15 cellular contexts compared by ENCODE assay signal in genomic region chr10:33100996-33101747, GRCh38.
DNase-seq lines count a peak whose midpoint lies in the region; ATAC-seq and TF ChIP-seq lines count a peak whose summit lies in the region.
"Had no signal": no experiment of that assay in that cellular context is flagged by ENCODE, and none has a peak within 500 bp of the region (broad histone marks: within the 10 kb centered on the region; RNA-seq: fewer than 3 reads in every experiment).

No MANE protein-coding gene starts in this region.

- H3K4me3 Mint-ChIP-seq in activated CD4-positive, alpha-beta memory T cell treated with anti-CD3 and anti-CD28 coated beads, Interleukin-2, amount 10 ng/mL, durations not matched to agents 7 days and 5 days = peak overlapping the region; percentile 70
- H3K4me3 Mint-ChIP-seq in stimulated activated naive B cell treated with anti-CD40 and anti-IgM and Interleukin-4, amounts not matched to agents 10 μg/mL and 1 μg/mL and 100 μg/mL, for 72 hours = no peak overlapping the region

- peaks cover 31% of the 10 kb centered on the region for H3K4me1 ChIP-seq in mammary epithelial cell (ENCODE audit: insufficient read depth, low read length)
- H3K4me1 ChIP-seq in breast epithelium = no peaks in the 10 kb centered on the region
- H3K4me1 ChIP-seq in upper lobe of right lung = no peaks in the 10 kb centered on the region
- H3K4me1 ChIP-seq: uterus had no signal

- POLR2A ChIA-PET in activated CD4-positive, alpha-beta memory T cell treated with anti-CD3 and anti-CD28 coated beads, Interleukin-2, amount 10 ng/mL, durations not matched to agents 7 days and 5 days (lab: Charles Lee) = interaction anchor here (1.0 to 9.1 kb wide), 16 partner anchors 11 to 724 kb away, joined by 3 to 199 read pairs (median 6); no protein-coding TSS in a partner anchor

- no TSS peak for BruUV-seq in mammary epithelial cell (replicated peaks; lab: Mats Ljungman, UMichigan)

- no peaks in the 10 kb centered on the region for H3K27me3 Mint-ChIP-seq in activated CD4-positive, alpha-beta memory T cell treated with anti-CD3 and anti-CD28 coated beads, Interleukin-2, amount 10 ng/mL, durations not matched to agents 7 days and 5 days
- peaks cover 0 to 4% of the 10 kb centered on the region in 2 donors for H3K27me3 Mint-ChIP-seq in stimulated activated naive B cell treated with anti-CD40 and anti-IgM and Interleukin-4, amounts not matched to agents 10 μg/mL and 1 μg/mL and 100 μg/mL, for 72 hours

- H2AFZ ChIP-seq in mammary epithelial cell (ENCODE audit: low read depth, low read length) = peak overlapping the region; percentile 87

- H3K79me2 ChIP-seq in mammary epithelial cell (ENCODE audit: insufficient read depth, low read length) = no peaks in the 10 kb centered on the region

- peaks cover 59% of the 10 kb centered on the region for H3K36me3 Mint-ChIP-seq in activated CD4-positive, alpha-beta memory T cell treated with anti-CD3 and anti-CD28 coated beads, Interleukin-2, amount 10 ng/mL, durations not matched to agents 7 days and 5 days (ENCODE audit: low read depth)
- H3K36me3 Mint-ChIP-seq in stimulated activated naive B cell treated with anti-CD40 and anti-IgM and Interleukin-4, amounts not matched to agents 10 μg/mL and 1 μg/mL and 100 μg/mL, for 72 hours = peaks cover 0 to 17% of the 10 kb centered on the region in 2 donors

- ATAC-seq in upper lobe of right lung = peak; percentile 28
- ATAC-seq in stimulated activated naive B cell treated with anti-CD40 and anti-IgM and Interleukin-4, amounts not matched to agents 10 μg/mL and 1 μg/mL and 100 μg/mL, for 72 hours (replicated peaks) = no peak
- no peak for ATAC-seq in GM19397 (IDR thresholded peaks at IDR 0.05; ENCODE audit: unreplicated experiment)
- ATAC-seq: right cardiac atrium had no signal

- no peak overlapping the region for H3K4me3 ChIP-seq in mammary epithelial cell (replicated peaks in 1 of 3; ENCODE audit: insufficient read depth in 1 of 3, low read depth in 2 of 3, low read length in 3 of 3)
- no peak overlapping the region for H3K4me3 ChIP-seq in breast epithelium
- no peak overlapping the region for H3K4me3 ChIP-seq in upper lobe of right lung
- H3K4me3 ChIP-seq: uterus had no signal

- TF ChIP-seq POLR2A in breast epithelium (IDR thresholded peaks at IDR 0.05) = no peak

- DNase-seq in mammary epithelial cell = peak; percentile 78
- DNase-seq in breast epithelium (ENCODE audit: low spot score in 2 of 2) = no peak
- DNase-seq in activated CD4-positive, alpha-beta memory T cell treated with anti-CD3 and anti-CD28 coated beads, Interleukin-2, amount 10 ng/mL, durations not matched to agents 7 days and 5 days = no peak
- peak; percentile 99 for DNase-seq in foreskin melanocyte
- DNase-seq in upper lobe of right lung = no peak
- no peak for DNase-seq in stimulated activated naive B cell treated with anti-CD40 and anti-IgM and Interleukin-4, amounts not matched to agents 10 μg/mL and 1 μg/mL and 100 μg/mL, for 72 hours
- no peak for DNase-seq in C1 segment of cervical spinal cord (lab: John Stamatoyannopoulos, UW)
- DNase-seq: activated CD4-positive, alpha-beta T cell treated with anti-CD3 and anti-CD28 coated beads, Interleukin-2, amount 50 U/mL, for 48 hours; amygdala; DND-41; foreskin fibroblast; NCI-H2227 treated with DMSO at 0.1 percent for 48 hours; right cardiac atrium; uterus had no signal

- no peak overlapping the region for H3K9ac ChIP-seq in mammary epithelial cell (ENCODE audit: insufficient read depth, low read length)

- peak overlapping the region; percentile 35 for H3K4me2 ChIP-seq in mammary epithelial cell (ENCODE audit: insufficient read depth, low read depth, low read length)

- in situ Hi-C loops in mammary epithelial cell (cut with MboI; ENCODE audit: low sequenced_read_pairs in 2 of 2) = no loop called here

- dilution Hi-C loops in mammary epithelial cell (cut with HindIII; ENCODE audit: low sequenced_read_pairs) = loop anchor here (5.0 to 25.0 kb wide), 2 partner anchors 46 to 89 kb away; no protein-coding TSS in a partner anchor

- WGBS in mammary epithelial cell (ENCODE audit: low coverage, missing lambda C conversion rate) = 13% methylated on average over 3 of the region's 3 CpGs

- no peaks in the 10 kb centered on the region for H4K20me1 ChIP-seq in mammary epithelial cell (ENCODE audit: insufficient read depth, low read length)

- peaks cover 17% of the 10 kb centered on the region for H3K9me3 Mint-ChIP-seq in activated CD4-positive, alpha-beta memory T cell treated with anti-CD3 and anti-CD28 coated beads, Interleukin-2, amount 10 ng/mL, durations not matched to agents 7 days and 5 days
- peaks cover 4 to 6% of the 10 kb centered on the region in 2 donors for H3K9me3 Mint-ChIP-seq in stimulated activated naive B cell treated with anti-CD40 and anti-IgM and Interleukin-4, amounts not matched to agents 10 μg/mL and 1 μg/mL and 100 μg/mL, for 72 hours

- peaks cover 77% of the 10 kb centered on the region for H3K4me1 Mint-ChIP-seq in activated CD4-positive, alpha-beta memory T cell treated with anti-CD3 and anti-CD28 coated beads, Interleukin-2, amount 10 ng/mL, durations not matched to agents 7 days and 5 days
- peaks cover 27 to 51% of the 10 kb centered on the region in 2 donors for H3K4me1 Mint-ChIP-seq in stimulated activated naive B cell treated with anti-CD40 and anti-IgM and Interleukin-4, amounts not matched to agents 10 μg/mL and 1 μg/mL and 100 μg/mL, for 72 hours

- TF ChIP-seq CTCF in mammary epithelial cell (conservative IDR thresholded peaks at IDR 0.05 in 1 of 2, IDR thresholded peaks at IDR 0.05 in 1 of 2; ENCODE audit: extremely low read depth in 1 of 2, insufficient read depth in 1 of 2, low read depth in 1 of 2, low read length in 2 of 2) (no peak), breast epithelium (IDR thresholded peaks at IDR 0.05) (no peak), upper lobe of right lung (IDR thresholded peaks at IDR 0.05) (no peak)

- H3K27me3 ChIP-seq in mammary epithelial cell (ENCODE audit: insufficient read depth, low read length) = no peaks in the 10 kb centered on the region
- no peaks in the 10 kb centered on the region for H3K27me3 ChIP-seq in breast epithelium
- no peaks in the 10 kb centered on the region for H3K27me3 ChIP-seq in upper lobe of right lung
- H3K27me3 ChIP-seq: uterus had no signal

- no peaks in the 10 kb centered on the region for H3K9me3 ChIP-seq in mammary epithelial cell (replicated peaks; ENCODE audit: insufficient read depth, low read length)
- no peaks in the 10 kb centered on the region for H3K9me3 ChIP-seq in breast epithelium
- no peaks in the 10 kb centered on the region for H3K9me3 ChIP-seq in upper lobe of right lung
- H3K9me3 ChIP-seq: uterus had no signal

- peak overlapping the region; percentile 89 for H3K27ac Mint-ChIP-seq in activated CD4-positive, alpha-beta memory T cell treated with anti-CD3 and anti-CD28 coated beads, Interleukin-2, amount 10 ng/mL, durations not matched to agents 7 days and 5 days
- H3K27ac Mint-ChIP-seq in stimulated activated naive B cell treated with anti-CD40 and anti-IgM and Interleukin-4, amounts not matched to agents 10 μg/mL and 1 μg/mL and 100 μg/mL, for 72 hours = no peak overlapping the region

- intact Hi-C loops in mammary epithelial cell (cut with micrococcal nuclease) = no loop called here
- intact Hi-C loops in breast epithelium (cut with DNase I; ENCODE audit: low total_unique reads) = no loop called here
- intact Hi-C loops in upper lobe of right lung (cut with DNase I) = no loop called here

- H3K27ac ChIP-seq in mammary epithelial cell (ENCODE audit: insufficient read depth, low read depth, low read length) = peak overlapping the region; percentile 59
- H3K27ac ChIP-seq in breast epithelium = no peak overlapping the region
- no peak overlapping the region for H3K27ac ChIP-seq in upper lobe of right lung
- H3K27ac ChIP-seq: uterus had no signal

- H3K36me3 ChIP-seq in mammary epithelial cell (ENCODE audit: insufficient read depth, low read length) = no peaks in the 10 kb centered on the region
- H3K36me3 ChIP-seq in breast epithelium = no peaks in the 10 kb centered on the region
- no peaks in the 10 kb centered on the region for H3K36me3 ChIP-seq in upper lobe of right lung
- H3K36me3 ChIP-seq: uterus had no signal

- CTCF ChIA-PET in mammary epithelial cell (lab: Charles Lee; ENCODE audit: low non-redundant PET) = no interaction called here
- CTCF ChIA-PET in activated CD4-positive, alpha-beta memory T cell treated with anti-CD3 and anti-CD28 coated beads, Interleukin-2, amount 10 ng/mL, durations not matched to agents 7 days and 5 days (lab: Charles Lee) = interaction anchor here (0.6 to 6.4 kb wide), 8 partner anchors 9 to 115 kb away, joined by 3 to 37 read pairs (median 4); no protein-coding TSS in a partner anchor

Comparison
In these comparisons a context has a peak if more than half of its experiments do, and no peak if none do; other contexts are left out.
1. DNase-seq: peak in mammary epithelial cell (single experiment) and foreskin melanocyte (single experiment); none in breast epithelium (0 of 2), activated CD4-positive, alpha-beta memory T cell treated with anti-CD3 and anti-CD28 coated beads, Interleukin-2, amount 10 ng/mL, durations not matched to agents 7 days and 5 days (single experiment), upper lobe of right lung (single experiment), stimulated activated naive B cell treated with anti-CD40 and anti-IgM and Interleukin-4, amounts not matched to agents 10 μg/mL and 1 μg/mL and 100 μg/mL, for 72 hours (single experiment) and C1 segment of cervical spinal cord (0 of 14).